9 cellular contexts compared by ENCODE assay signal in the genomic region with DNA sequence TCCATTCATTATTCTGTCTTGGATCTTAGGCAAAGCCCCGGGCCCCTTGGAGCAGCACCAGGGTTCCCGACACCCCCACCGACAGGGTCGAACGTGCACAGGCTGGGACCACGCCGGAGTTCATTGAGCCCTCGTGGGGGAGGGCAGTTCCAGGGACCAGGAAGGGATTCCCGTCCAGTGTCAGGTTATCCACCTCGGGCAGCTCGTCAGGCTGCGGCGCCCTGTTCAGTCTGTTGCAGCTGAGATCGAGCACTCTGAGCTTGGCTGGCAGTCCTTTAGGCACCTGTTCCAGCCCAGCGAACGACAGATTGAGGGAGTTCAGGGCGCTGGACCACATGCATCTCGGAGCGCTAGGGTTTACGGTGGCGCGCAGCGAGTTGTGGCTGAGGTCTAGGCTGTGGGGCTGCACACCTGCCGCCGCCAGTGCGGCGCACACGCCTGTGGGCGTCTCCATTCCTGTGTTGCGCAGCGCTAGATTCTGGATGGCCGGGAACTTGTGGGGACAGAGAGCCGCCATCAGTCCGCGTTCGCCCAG. TPM values are rescaled to one million over a fixed set of nuclear protein-coding genes. Genes with fewer than 3 reads are reported as not detected.
DNase-seq lines count a peak whose midpoint lies in the region; ATAC-seq, FAIRE-seq and TF ChIP-seq lines count a peak whose summit lies in the region.
"Had no signal": no experiment of that assay in that cellular context is flagged by ENCODE, and none has a peak within 500 bp of the region (broad histone marks: within the 10 kb centered on the region; RNA-seq: fewer than 3 reads in every experiment).

No MANE protein-coding gene starts in this region.

- H3K4me3 ChIP-seq in gastroesophageal sphincter (peak overlapping the region; percentile 40 to 62), skeletal muscle cell (ENCODE audit: low read depth, low read length) (peak overlapping the region; percentile 42)

- no peaks in the 10 kb centered on the region for H3K36me3 ChIP-seq in gastroesophageal sphincter

- no peaks in the 10 kb centered on the region for H3K9me3 ChIP-seq in gastroesophageal sphincter

- peaks cover 0 to 28% (median 7%) of the 10 kb centered on the region in 3 donors for H3K4me1 ChIP-seq in gastroesophageal sphincter

- 9 to 17% methylated on average over 1 to 12 of the region's 36 CpGs for WGBS in gastroesophageal sphincter (ENCODE audit: low coverage in 1 of 2), 2 donors

- DNase-seq in activated CD8-positive, alpha-beta memory T cell treated with anti-CD3 and anti-CD28 coated beads, Interleukin-2, amount 10 ng/mL, durations not matched to agents 7 days and 5 days = no peak
- DNase-seq in activated CD8-positive, alpha-beta memory T cell treated with anti-CD3 and anti-CD28 coated beads, Interleukin-2, amount 50 U/mL, for 48 hours = no peak
- no peak for DNase-seq in activated CD4-positive, alpha-beta memory T cell treated with anti-CD3 and anti-CD28 coated beads, Interleukin-2, amount 10 ng/mL, durations not matched to agents 7 days and 5 days
- DNase-seq in skeletal muscle cell (ENCODE audit: low read depth) (no peak), osteocyte (ENCODE audit: extremely low spot score, unreplicated experiment) (no peak), D721Med (ENCODE audit: insufficient read length, low spot score) (no peak)
- DNase-seq: DND-41 had no signal

- H3K27ac ChIP-seq in gastroesophageal sphincter = peak overlapping the region in 3 of 4 donors; percentile 76 to 81 (median 80)

- POLR2A ChIA-PET in activated CD4-positive, alpha-beta memory T cell treated with anti-CD3 and anti-CD28 coated beads, Interleukin-2, amount 10 ng/mL, durations not matched to agents 7 days and 5 days (lab: Charles Lee) = interaction anchor here (1.1 to 1.8 kb wide), 4 partner anchors 15 to 230 kb away, joined by 3 to 12 read pairs (median 4); a partner anchor contains a TSS

- H3K27ac Mint-ChIP-seq in activated CD8-positive, alpha-beta memory T cell treated with anti-CD3 and anti-CD28 coated beads, Interleukin-2, amount 10 ng/mL, durations not matched to agents 7 days and 5 days = no peak overlapping the region
- H3K27ac Mint-ChIP-seq in activated CD4-positive, alpha-beta memory T cell treated with anti-CD3 and anti-CD28 coated beads, Interleukin-2, amount 10 ng/mL, durations not matched to agents 7 days and 5 days = no peak overlapping the region
- no peak overlapping the region for H3K27ac Mint-ChIP-seq in osteocyte (ENCODE audit: unreplicated experiment)

- no peak for TF ChIP-seq EP300 in gastroesophageal sphincter (IDR thresholded peaks at IDR 0.05)

- H3K27me3 Mint-ChIP-seq in activated CD8-positive, alpha-beta memory T cell treated with anti-CD3 and anti-CD28 coated beads, Interleukin-2, amount 10 ng/mL, durations not matched to agents 7 days and 5 days = peaks cover 30% of the 10 kb centered on the region
- peaks cover 31% of the 10 kb centered on the region for H3K27me3 Mint-ChIP-seq in activated CD4-positive, alpha-beta memory T cell treated with anti-CD3 and anti-CD28 coated beads, Interleukin-2, amount 10 ng/mL, durations not matched to agents 7 days and 5 days
- H3K27me3 Mint-ChIP-seq in osteocyte (ENCODE audit: unreplicated experiment) = no peaks in the 10 kb centered on the region

- peaks cover 2% of the 10 kb centered on the region for H3K9me3 Mint-ChIP-seq in activated CD8-positive, alpha-beta memory T cell treated with anti-CD3 and anti-CD28 coated beads, Interleukin-2, amount 10 ng/mL, durations not matched to agents 7 days and 5 days (ENCODE audit: low read depth)
- H3K9me3 Mint-ChIP-seq in activated CD4-positive, alpha-beta memory T cell treated with anti-CD3 and anti-CD28 coated beads, Interleukin-2, amount 10 ng/mL, durations not matched to agents 7 days and 5 days = no peaks in the 10 kb centered on the region
- H3K9me3 Mint-ChIP-seq in osteocyte (ENCODE audit: unreplicated experiment) = no peaks in the 10 kb centered on the region

- FAIRE-seq in D721Med (lab: Jason Lieb, UNC) = no peak

- CTCF ChIA-PET in activated CD8-positive, alpha-beta memory T cell treated with anti-CD3 and anti-CD28 coated beads, Interleukin-2, amount 10 ng/mL, durations not matched to agents 7 days and 5 days (lab: Charles Lee) = interaction anchor here (0.6 to 1.4 kb wide), 5 partner anchors 57 to 259 kb away, joined by 3 to 5 read pairs (median 4); no protein-coding TSS in a partner anchor
- CTCF ChIA-PET in activated CD4-positive, alpha-beta memory T cell treated with anti-CD3 and anti-CD28 coated beads, Interleukin-2, amount 10 ng/mL, durations not matched to agents 7 days and 5 days (lab: Charles Lee) = interaction anchor here (1.0 to 4.7 kb wide), 3 partner anchors 14 to 388 kb away, joined by 3 to 40 read pairs (median 7); a partner anchor contains a TSS

- H3K4me1 Mint-ChIP-seq in activated CD8-positive, alpha-beta memory T cell treated with anti-CD3 and anti-CD28 coated beads, Interleukin-2, amount 10 ng/mL, durations not matched to agents 7 days and 5 days = peaks cover 33% of the 10 kb centered on the region
- peaks cover 35% of the 10 kb centered on the region for H3K4me1 Mint-ChIP-seq in activated CD4-positive, alpha-beta memory T cell treated with anti-CD3 and anti-CD28 coated beads, Interleukin-2, amount 10 ng/mL, durations not matched to agents 7 days and 5 days
- no peaks in the 10 kb centered on the region for H3K4me1 Mint-ChIP-seq in osteocyte (ENCODE audit: unreplicated experiment)

- ATAC-seq in activated CD8-positive, alpha-beta memory T cell treated with anti-CD3 and anti-CD28 coated beads, Interleukin-2, amount 10 ng/mL, durations not matched to agents 7 days and 5 days = peak; percentile 47
- peak; percentile 44 for ATAC-seq in HG03135 (IDR thresholded peaks at IDR 0.05; ENCODE audit: unreplicated experiment)
- no peak for ATAC-seq in gastroesophageal sphincter

- H3K36me3 Mint-ChIP-seq in activated CD8-positive, alpha-beta memory T cell treated with anti-CD3 and anti-CD28 coated beads, Interleukin-2, amount 10 ng/mL, durations not matched to agents 7 days and 5 days = peaks cover 2% of the 10 kb centered on the region
- H3K36me3 Mint-ChIP-seq in activated CD4-positive, alpha-beta memory T cell treated with anti-CD3 and anti-CD28 coated beads, Interleukin-2, amount 10 ng/mL, durations not matched to agents 7 days and 5 days (ENCODE audit: low read depth) = peaks cover 2% of the 10 kb centered on the region
- H3K36me3 Mint-ChIP-seq in osteocyte (ENCODE audit: unreplicated experiment) = no peaks in the 10 kb centered on the region

- no peaks in the 10 kb centered on the region for H3K27me3 ChIP-seq in gastroesophageal sphincter

- no peak for TF ChIP-seq POLR2A in gastroesophageal sphincter (IDR thresholded peaks at IDR 0.05)

- H3K4me3 Mint-ChIP-seq in activated CD8-positive, alpha-beta memory T cell treated with anti-CD3 and anti-CD28 coated beads, Interleukin-2, amount 10 ng/mL, durations not matched to agents 7 days and 5 days = peak overlapping the region; percentile 76
- H3K4me3 Mint-ChIP-seq in activated CD4-positive, alpha-beta memory T cell treated with anti-CD3 and anti-CD28 coated beads, Interleukin-2, amount 10 ng/mL, durations not matched to agents 7 days and 5 days = peak overlapping the region; percentile 77
- H3K4me3 Mint-ChIP-seq in osteocyte (ENCODE audit: unreplicated experiment) = no peak overlapping the region

- TF ChIP-seq CTCF in gastroesophageal sphincter (IDR thresholded peaks at IDR 0.05) (no peak), osteocyte (IDR thresholded peaks at IDR 0.05) (no peak), D721Med (IDR thresholded peaks at IDR 0.05; ENCODE audit: insufficient read depth, missing control alignments) (no peak)

RNA-seq across cellular contexts. Expression of a gene that starts 1.1 kb away (rescaled TPM):
- total RNA-seq in activated CD8-positive, alpha-beta memory T cell treated with anti-CD3 and anti-CD28 coated beads, Interleukin-2, amount 10 ng/mL, durations not matched to agents 7 days and 5 days = under 1 TPM; 0.38 to 0.56 TPM
- under 1 TPM; 0.23 to 0.38 TPM for total RNA-seq in activated CD4-positive, alpha-beta memory T cell treated with anti-CD3 and anti-CD28 coated beads, Interleukin-2, amount 10 ng/mL, durations not matched to agents 7 days and 5 days
- 10 to 100 TPM; 20.4 to 84.5 (median 37.9) TPM for total RNA-seq in gastroesophageal sphincter
- not detected in 2 replicates for total RNA-seq in osteocyte

RNA-seq across cellular contexts. Expression of a gene that starts 7.4 kb away (rescaled TPM):
- total RNA-seq in activated CD8-positive, alpha-beta memory T cell treated with anti-CD3 and anti-CD28 coated beads, Interleukin-2, amount 10 ng/mL, durations not matched to agents 7 days and 5 days = 10 to 100 TPM; 33.1 to 35.3 TPM
- total RNA-seq in activated CD4-positive, alpha-beta memory T cell treated with anti-CD3 and anti-CD28 coated beads, Interleukin-2, amount 10 ng/mL, durations not matched to agents 7 days and 5 days = 10 to 100 TPM; 28.9 to 29.0 TPM
- total RNA-seq in gastroesophageal sphincter (10 to 100 TPM; 10.9 to 72.1 (median 26.7) TPM), osteocyte (10.4 and 10.5 TPM in 2 replicates)

RNA-seq across cellular contexts. Expression of a gene that starts 15.5 kb away (rescaled TPM):
- 10 to 100 TPM; 75.0 to 77.0 TPM for total RNA-seq in activated CD8-positive, alpha-beta memory T cell treated with anti-CD3 and anti-CD28 coated beads, Interleukin-2, amount 10 ng/mL, durations not matched to agents 7 days and 5 days
- total RNA-seq in activated CD4-positive, alpha-beta memory T cell treated with anti-CD3 and anti-CD28 coated beads, Interleukin-2, amount 10 ng/mL, durations not matched to agents 7 days and 5 days = 10 to 100 TPM; 73.0 to 83.8 TPM
- total RNA-seq in gastroesophageal sphincter (10 to 100 TPM; 38.6 to 61.5 (median 46.1) TPM), osteocyte (44.5 and 50.2 TPM in 2 replicates)

RNA-seq across cellular contexts. Expression of a gene that starts 15.7 kb away (rescaled TPM):
- total RNA-seq in activated CD8-positive, alpha-beta memory T cell treated with anti-CD3 and anti-CD28 coated beads, Interleukin-2, amount 10 ng/mL, durations not matched to agents 7 days and 5 days = 100 to 1,000 TPM; 102 to 113 TPM
- 100 to 1,000 TPM; 123 to 126 TPM for total RNA-seq in activated CD4-positive, alpha-beta memory T cell treated with anti-CD3 and anti-CD28 coated beads, Interleukin-2, amount 10 ng/mL, durations not matched to agents 7 days and 5 days
- total RNA-seq in gastroesophageal sphincter (100 to 1,000 TPM; 130 to 168 (median 131) TPM), osteocyte (86.5 and 89.9 TPM in 2 replicates)

RNA-seq across cellular contexts. Expression of a gene that starts 32.8 kb away (rescaled TPM):
- total RNA-seq in activated CD8-positive, alpha-beta memory T cell treated with anti-CD3 and anti-CD28 coated beads, Interleukin-2, amount 10 ng/mL, durations not matched to agents 7 days and 5 days = 10 to 100 TPM; 38.7 to 40.6 TPM
- 10 to 100 TPM; 35.0 to 35.2 TPM for total RNA-seq in activated CD4-positive, alpha-beta memory T cell treated with anti-CD3 and anti-CD28 coated beads, Interleukin-2, amount 10 ng/mL, durations not matched to agents 7 days and 5 days
- total RNA-seq in gastroesophageal sphincter (10 to 100 TPM; 15.6 to 25.1 (median 16.9) TPM), osteocyte (28.3 and 28.9 TPM in 2 replicates)

Comparison
In these comparisons a context has a peak if more than half of its experiments do, and no peak if none do; other contexts are left out.
1. RNA of a gene that starts 1.1 kb away (total RNA-seq): 20.4 to 84.5 TPM in gastroesophageal sphincter; 0.38 to 0.56 TPM in activated CD8-positive, alpha-beta memory T cell treated with anti-CD3 and anti-CD28 coated beads, Interleukin-2, amount 10 ng/mL, durations not matched to agents 7 days and 5 days, 0.23 to 0.38 TPM in activated CD4-positive, alpha-beta memory T cell treated with anti-CD3 and anti-CD28 coated beads, Interleukin-2, amount 10 ng/mL, durations not matched to agents 7 days and 5 days and not detected in osteocyte; every median in the first group is over 10 times any median in the second.